14 cellular contexts compared by ENCODE assay signal in the genomic region with DNA sequence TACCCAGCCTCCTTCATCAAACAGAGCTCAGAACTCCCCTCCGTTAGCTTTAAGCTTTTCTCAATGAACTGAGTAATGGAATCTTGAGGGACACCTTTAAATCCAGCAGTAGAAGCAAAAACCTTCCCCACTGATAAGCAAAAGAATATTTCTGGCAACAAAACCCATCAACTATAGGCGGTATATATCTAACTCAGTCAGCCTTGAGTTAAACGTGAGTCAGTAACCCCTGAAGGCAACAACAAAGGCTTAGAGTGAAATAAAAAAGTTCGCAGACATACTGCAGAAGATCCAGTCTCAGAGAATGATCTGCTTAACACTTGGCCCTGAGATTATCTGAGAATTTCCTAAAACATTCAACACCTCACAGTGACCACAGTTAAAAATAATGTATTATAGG.
DNase-seq lines count a peak whose midpoint lies in the region; ATAC-seq and TF ChIP-seq lines count a peak whose summit lies in the region.
"Had no signal": no experiment of that assay in that cellular context is flagged by ENCODE, and none has a peak within 500 bp of the region (broad histone marks: within the 10 kb centered on the region; RNA-seq: fewer than 3 reads in every experiment).

No MANE protein-coding gene starts in this region.

- CTCF ChIA-PET in HEK293 (lab: Yijun Ruan, JAX), result no interaction called here

- H3K27me3 ChIP-seq in foreskin keratinocyte, result no peaks in the 10 kb centered on the region
- no peaks in the 10 kb centered on the region for H3K27me3 ChIP-seq in rectal smooth muscle tissue (ENCODE audit: control insufficient read depth, insufficient read depth, low read length)

- H3K36me3 ChIP-seq in HEK293 (ENCODE audit: control insufficient read depth in 2 of 2, insufficient read depth in 1 of 2, low read length in 2 of 2), result no peaks in the 10 kb centered on the region
- no peaks in the 10 kb centered on the region for H3K36me3 ChIP-seq in rectal smooth muscle tissue (ENCODE audit: control insufficient read depth, insufficient read depth, low read length)
- H3K36me3 ChIP-seq: HAP-1 had no signal

- no peaks in the 10 kb centered on the region for H3K9me3 ChIP-seq in HEK293 (ENCODE audit: control insufficient read depth, insufficient read depth, low read depth, low read length)
- H3K9me3 ChIP-seq: HAP-1 had no signal

- H3K4me1 ChIP-seq in HEK293 (ENCODE audit: control insufficient read depth, insufficient read depth, low read length), result no peaks in the 10 kb centered on the region
- H3K4me1 ChIP-seq in foreskin keratinocyte, result no peaks in the 10 kb centered on the region
- H3K4me1 ChIP-seq in rectal smooth muscle tissue (ENCODE audit: control insufficient read depth, insufficient read depth, low read length), result peaks cover 2% of the 10 kb centered on the region
- H3K4me1 ChIP-seq: HAP-1 had no signal

- POLR2A ChIA-PET in HEK293 (lab: Yijun Ruan, JAX), result no interaction called here

- H3K27ac ChIP-seq in HEK293 (ENCODE audit: extremely low read depth, low read depth, low read length), result no peak overlapping the region
- no peak overlapping the region for H3K27ac ChIP-seq in foreskin keratinocyte
- peak overlapping the region; percentile 36 for H3K27ac ChIP-seq in rectal smooth muscle tissue (ENCODE audit: low read depth, low read length)

- DNase-seq in OCI-M1 (lab: John Stamatoyannopoulos, UW) (peak; percentile 19), foreskin keratinocyte (no peak), LoVo (ENCODE audit: low spot score) (no peak), left colon (no peak)
- DNase-seq in stimulated activated CD8-positive, alpha-beta memory T cell treated with anti-CD3 and anti-CD28 coated beads, Interleukin-4, amount 100 ng/mL, for 48 hours, result no peak
- DNase-seq: C1 segment of cervical spinal cord; CD4-positive, alpha-beta T cell; DMS79; GDM1; HFFc6 had no signal

- no peak overlapping the region for H3K9ac ChIP-seq in rectal smooth muscle tissue (ENCODE audit: low read length)

- H3K4me3 ChIP-seq in HEK293 (ENCODE audit: low read depth, low read length) (no peak overlapping the region), rectal smooth muscle tissue (ENCODE audit: low read length) (no peak overlapping the region)
- H3K4me3 ChIP-seq: HAP-1 had no signal

- intact Hi-C loops in left colon (cut with DNase I, micrococcal nuclease), result no loop called here

- ATAC-seq in foreskin keratinocyte (peak; percentile 76), HG02840 (IDR thresholded peaks at IDR 0.05; ENCODE audit: low FRiP score, unreplicated experiment) (no peak), left colon (no peak)

- TF ChIP-seq CTCF in HEK293 (tag by site-specific recombination; IDR thresholded peaks at IDR 0.05), result no peak
- no peak for TF ChIP-seq CTCF in foreskin keratinocyte (conservative IDR thresholded peaks at IDR 0.05)

TF ChIP-seq in HEK293, 187 proteins besides CTCF, POLR2A, EP300 and RAD21:
- TF ChIP-seq, protein P1, sequence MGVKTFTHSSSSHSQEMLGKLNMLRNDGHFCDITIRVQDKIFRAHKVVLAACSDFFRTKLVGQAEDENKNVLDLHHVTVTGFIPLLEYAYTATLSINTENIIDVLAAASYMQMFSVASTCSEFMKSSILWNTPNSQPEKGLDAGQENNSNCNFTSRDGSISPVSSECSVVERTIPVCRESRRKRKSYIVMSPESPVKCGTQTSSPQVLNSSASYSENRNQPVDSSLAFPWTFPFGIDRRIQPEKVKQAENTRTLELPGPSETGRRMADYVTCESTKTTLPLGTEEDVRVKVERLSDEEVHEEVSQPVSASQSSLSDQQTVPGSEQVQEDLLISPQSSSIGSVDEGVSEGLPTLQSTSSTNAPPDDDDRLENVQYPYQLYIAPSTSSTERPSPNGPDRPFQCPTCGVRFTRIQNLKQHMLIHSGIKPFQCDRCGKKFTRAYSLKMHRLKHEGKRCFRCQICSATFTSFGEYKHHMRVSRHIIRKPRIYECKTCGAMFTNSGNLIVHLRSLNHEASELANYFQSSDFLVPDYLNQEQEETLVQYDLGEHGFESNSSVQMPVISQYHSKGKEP (tag by site-specific recombination; IDR thresholded peaks at IDR 0.05), result no peak
- TF ChIP-seq WT1 (tag by site-specific recombination; IDR thresholded peaks at IDR 0.05), result no peak
- peak; percentile 74; the same call in 1 of the 2 replicates for TF ChIP-seq PRDM6 (tag by site-specific recombination; IDR thresholded peaks at IDR 0.05)
- TF ChIP-seq SP7 (tag by site-specific recombination; IDR thresholded peaks at IDR 0.05), result no peak
- TF ChIP-seq TCF7L2 (IDR thresholded peaks at IDR 0.05; ENCODE audit: borderline replicate concordance, low read depth, low read length), result peak; percentile 22; the same call in 1 of the 2 replicates
- TF ChIP-seq ZNF585B (tag by site-specific recombination; IDR thresholded peaks at IDR 0.05), result no peak
- no peak for TF ChIP-seq ZNF664 (tag by site-specific recombination; IDR thresholded peaks at IDR 0.05)
- TF ChIP-seq ZFP37 (tag by site-specific recombination; IDR thresholded peaks at IDR 0.05), result no peak
- TF ChIP-seq HOXD13 (CRISPR knock-in tag; IDR thresholded peaks at IDR 0.05; ENCODE audit: borderline replicate concordance), result no peak
- TF ChIP-seq ZNF785 (tag by site-specific recombination; IDR thresholded peaks at IDR 0.05), result no peak
- no peak for TF ChIP-seq ZNF560 (tag by site-specific recombination; IDR thresholded peaks at IDR 0.05; ENCODE audit: borderline replicate concordance)
- TF ChIP-seq ZNF501 (tag by site-specific recombination; IDR thresholded peaks at IDR 0.05), result no peak
- TF ChIP-seq ZNF521 (tag by site-specific recombination; IDR thresholded peaks at IDR 0.05), result no peak
- no peak for TF ChIP-seq ZNF211 (tag by site-specific recombination; IDR thresholded peaks at IDR 0.05; ENCODE audit: low read depth)
- TF ChIP-seq HOXA7 (CRISPR knock-in tag; IDR thresholded peaks at IDR 0.05; ENCODE audit: borderline replicate concordance), result no peak
